Comparison of ENCODE assay signal across 1 cellular context in genomic region chr3:98532275-98532637, GRCh38.
TF ChIP-seq lines count a peak whose summit lies in the region.

No MANE protein-coding gene starts in this region.

TF ChIP-seq in HepG2, 621 proteins besides CTCF, POLR2A, EP300 and RAD21:
- TF ChIP-seq ZNF350 (CRISPR knock-in tag; IDR thresholded peaks at IDR 0.05; ENCODE audit: borderline replicate concordance, low read depth) (no peak), ZNF792 (CRISPR knock-in tag; IDR thresholded peaks at IDR 0.05) (no peak), ZNF30 (CRISPR knock-in tag; IDR thresholded peaks at IDR 0.05) (no peak), EEA1 (CRISPR knock-in tag; IDR thresholded peaks at IDR 0.05; ENCODE audit: borderline replicate concordance) (no peak), ZNF230 (CRISPR knock-in tag; IDR thresholded peaks at IDR 0.05) (no peak), ZGPAT (CRISPR knock-in tag; IDR thresholded peaks at IDR 0.05) (no peak), STAT5B (CRISPR knock-in tag; IDR thresholded peaks at IDR 0.05) (no peak), ZNF616 (CRISPR knock-in tag; IDR thresholded peaks at IDR 0.05; ENCODE audit: low read depth) (no peak), NAIF1 (CRISPR knock-in tag; IDR thresholded peaks at IDR 0.05; ENCODE audit: borderline replicate concordance) (no peak), ELF3 (CRISPR knock-in tag; IDR thresholded peaks at IDR 0.05) (no peak), ISL2 (CRISPR knock-in tag; IDR thresholded peaks at IDR 0.05) (no peak)
TF ChIP-seq in HepG2: peak in this region for 0.
